ENCODE assay signal across 21 cellular contexts in the genomic region with DNA sequence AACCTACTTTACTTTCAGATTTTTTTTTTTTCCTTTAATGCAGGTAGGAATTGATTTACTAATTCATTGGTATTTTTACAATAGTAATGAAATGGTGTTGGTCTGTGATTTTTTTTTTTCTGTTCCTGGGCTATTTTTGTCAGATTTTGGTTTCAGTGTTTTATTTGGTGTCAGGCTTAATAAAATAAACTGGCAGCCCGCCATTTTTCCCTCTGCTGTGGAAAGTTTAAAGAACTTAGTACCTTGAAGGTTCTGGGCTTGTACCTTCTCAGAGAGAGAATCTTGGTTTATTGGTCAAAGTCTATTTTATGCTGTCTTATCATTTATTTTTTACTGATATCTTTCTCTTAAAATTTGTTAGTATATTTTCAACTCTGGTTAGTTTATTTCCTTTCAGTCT.
DNase-seq lines count a peak whose midpoint lies in the region; ATAC-seq and TF ChIP-seq lines count a peak whose summit lies in the region.
"Had no signal": no experiment of that assay in that cellular context is flagged by ENCODE, and none has a peak within 500 bp of the region (broad histone marks: within the 10 kb centered on the region; RNA-seq: fewer than 3 reads in every experiment).

No MANE protein-coding gene starts in this region.

- POLR2A ChIA-PET in activated CD4-positive, alpha-beta T cell treated with anti-CD3 and anti-CD28 coated beads for 36 hours (lab: Charles Lee): no interaction called here

- CTCF ChIA-PET in activated CD4-positive, alpha-beta T cell treated with anti-CD3 and anti-CD28 coated beads for 36 hours (lab: Charles Lee): no interaction called here

- no peaks in the 10 kb centered on the region for H3K79me2 ChIP-seq in KMS-11 (ENCODE audit: insufficient read depth, low read depth)
- H3K79me2 ChIP-seq in mesendoderm (ENCODE audit: control insufficient read depth, insufficient read depth, low read length): no peaks in the 10 kb centered on the region

- H3K56ac ChIP-seq in mesendoderm (ENCODE audit: low read length): no peak overlapping the region

- no peak for ATAC-seq in body of pancreas
- no peak for ATAC-seq in activated CD4-positive, alpha-beta T cell treated with anti-CD3 and anti-CD28 coated beads for 36 hours
- ATAC-seq: GM12878 had no signal

- TF ChIP-seq CTCF in KMS-11 (conservative IDR thresholded peaks at IDR 0.05; ENCODE audit: low read depth, low read length) (no peak), body of pancreas (IDR thresholded peaks at IDR 0.05) (no peak), neural crest cell (conservative IDR thresholded peaks at IDR 0.05) (no peak)

- H3K4me1 Mint-ChIP-seq in neural crest cell: no peaks in the 10 kb centered on the region
- peaks cover 2% of the 10 kb centered on the region for H3K4me1 Mint-ChIP-seq in activated CD4-positive, alpha-beta T cell treated with anti-CD3 and anti-CD28 coated beads for 36 hours
- H3K4me1 Mint-ChIP-seq: H9 had no signal

- no peak overlapping the region for H2BK120ac ChIP-seq in mesendoderm (ENCODE audit: low read depth, low read length)

- no peaks in the 10 kb centered on the region for H3K9me3 Mint-ChIP-seq in neural crest cell
- H3K9me3 Mint-ChIP-seq in activated CD4-positive, alpha-beta T cell treated with anti-CD3 and anti-CD28 coated beads for 36 hours (ENCODE audit: low read depth): no peaks in the 10 kb centered on the region
- H3K9me3 Mint-ChIP-seq: CD8-positive, alpha-beta memory T cell; H9 had no signal

- H3K27me3 Mint-ChIP-seq in neural crest cell (ENCODE audit: low read depth): no peaks in the 10 kb centered on the region
- no peaks in the 10 kb centered on the region for H3K27me3 Mint-ChIP-seq in activated CD4-positive, alpha-beta T cell treated with anti-CD3 and anti-CD28 coated beads for 36 hours
- H3K27me3 Mint-ChIP-seq: CD4-positive, CD25-positive, alpha-beta regulatory T cell; CD8-positive, alpha-beta memory T cell had no signal

- no peak overlapping the region for H2BK5ac ChIP-seq in mesendoderm (ENCODE audit: low read length)

- H3K4me3 ChIP-seq in KMS-11 (IDR thresholded peaks at IDR 0.05; ENCODE audit: insufficient read depth, low read depth, low read length) (no peak overlapping the region), body of pancreas (no peak overlapping the region), mesendoderm (ENCODE audit: low read length) (no peak overlapping the region)
- H3K4me3 ChIP-seq: GM12878 had no signal

- H3K27ac Mint-ChIP-seq in neural crest cell (ENCODE audit: unreplicated experiment): peak overlapping the region; percentile 43
- no peak overlapping the region for H3K27ac Mint-ChIP-seq in activated CD4-positive, alpha-beta T cell treated with anti-CD3 and anti-CD28 coated beads for 36 hours
- H3K27ac Mint-ChIP-seq: CD4-positive, CD25-positive, alpha-beta regulatory T cell; CD8-positive, alpha-beta memory T cell; H9 had no signal

- H3K9ac ChIP-seq in KMS-11: no peak overlapping the region
- no peak overlapping the region for H3K9ac ChIP-seq in mesendoderm (ENCODE audit: low read length)

- no peak overlapping the region for H3K4ac ChIP-seq in mesendoderm (ENCODE audit: low read depth, low read length)

- no peak overlapping the region for H3K23ac ChIP-seq in mesendoderm (ENCODE audit: low read length)

- 42 to 52% methylated on average over 1 of the region's 1 CpG for WGBS in body of pancreas, 2 donors
- WGBS in mesendoderm (ENCODE audit: extremely low coverage, insufficient coverage, low lambda C conversion rate): no CpG with 5 or more reads among the region's 1 CpG

- DNase-seq in body of pancreas (peak in 3 of 4 donors; percentile 8 to 47 (median 18)), neural crest cell (ENCODE audit: low read depth, low spot score) (no peak), NCI-H510A (lab: John Stamatoyannopoulos, UW) (no peak), mesendoderm (no peak)
- DNase-seq in activated CD4-positive, alpha-beta T cell treated with anti-CD3 and anti-CD28 coated beads for 36 hours: no peak
- DNase-seq in effector CD8-positive, alpha-beta T cell (lab: John Stamatoyannopoulos, UW): no peak
- DNase-seq: ACHN; BE2C; C1 segment of cervical spinal cord; CD4-positive, CD25-positive, alpha-beta regulatory T cell; CD8-positive, alpha-beta memory T cell; COR-L47; DMS 273 treated with DMSO at 0.1 percent for 48 hours; DMS53; DND-41; EL; GOT3; H9; IMR-90 had no signal

- intact Hi-C loops in body of pancreas (cut with DNase I): no loop called here
- intact Hi-C loops in activated CD4-positive, alpha-beta T cell treated with anti-CD3 and anti-CD28 coated beads for 36 hours (cut with DNase I, micrococcal nuclease): no loop called here

- H3K27ac ChIP-seq in KMS-11 (no peak overlapping the region), body of pancreas (no peak overlapping the region), mesendoderm (ENCODE audit: low read depth, low read length) (no peak overlapping the region)

- no peak overlapping the region for H2BK15ac ChIP-seq in mesendoderm (replicated peaks; ENCODE audit: low read depth)

- H3K36me3 Mint-ChIP-seq in neural crest cell (ENCODE audit: low read depth): peaks cover 16% of the 10 kb centered on the region
- peaks cover 21% of the 10 kb centered on the region for H3K36me3 Mint-ChIP-seq in activated CD4-positive, alpha-beta T cell treated with anti-CD3 and anti-CD28 coated beads for 36 hours (ENCODE audit: low read depth)

- no peak overlapping the region for H4K5ac ChIP-seq in mesendoderm (ENCODE audit: low read length)

- no peaks in the 10 kb centered on the region for H3K79me1 ChIP-seq in mesendoderm (ENCODE audit: low read length)

- H3K36me3 ChIP-seq in KMS-11 (ENCODE audit: insufficient read depth): no peaks in the 10 kb centered on the region
- no peaks in the 10 kb centered on the region for H3K36me3 ChIP-seq in body of pancreas (replicated peaks in 1 of 2; ENCODE audit: insufficient read depth in 1 of 2, low read depth in 2 of 2)
- no peaks in the 10 kb centered on the region for H3K36me3 ChIP-seq in mesendoderm (ENCODE audit: control insufficient read depth, insufficient read depth, low read length)

- no peak overlapping the region for H4K8ac ChIP-seq in mesendoderm (ENCODE audit: low read depth, low read length)

- no peaks in the 10 kb centered on the region for H3K9me3 ChIP-seq in body of pancreas
- H3K9me3 ChIP-seq: BE2C had no signal

- no peaks in the 10 kb centered on the region for H4K20me1 ChIP-seq in KMS-11 (ENCODE audit: insufficient read depth)

- no peak overlapping the region for H2AK5ac ChIP-seq in mesendoderm (ENCODE audit: low read length)

- H3K27me3 ChIP-seq in KMS-11 (ENCODE audit: insufficient read depth, low read depth): no peaks in the 10 kb centered on the region
- no peaks in the 10 kb centered on the region for H3K27me3 ChIP-seq in body of pancreas
- H3K27me3 ChIP-seq in mesendoderm (ENCODE audit: insufficient read depth, low read length, poor library complexity): no peaks in the 10 kb centered on the region
- H3K27me3 ChIP-seq: BE2C had no signal

- H3K4me2 ChIP-seq in KMS-11 (peak overlapping the region; percentile 48), mesendoderm (ENCODE audit: low read length) (no peak overlapping the region)

- peaks cover 34% of the 10 kb centered on the region for H3K4me1 ChIP-seq in KMS-11 (ENCODE audit: low read depth, poor library complexity, severe bottlenecking)
- peaks cover 7% of the 10 kb centered on the region for H3K4me1 ChIP-seq in body of pancreas
- H3K4me1 ChIP-seq in mesendoderm (ENCODE audit: control insufficient read depth, low read depth, low read length): no peaks in the 10 kb centered on the region
- H3K4me1 ChIP-seq: BE2C had no signal

- H3K18ac ChIP-seq in mesendoderm (ENCODE audit: low read length): no peak overlapping the region

- no peak overlapping the region for H2AFZ ChIP-seq in KMS-11 (ENCODE audit: low read depth)

- TF ChIP-seq POLR2A in body of pancreas (IDR thresholded peaks at IDR 0.05): no peak

- H3K4me3 Mint-ChIP-seq in neural crest cell: no peak overlapping the region
- H3K4me3 Mint-ChIP-seq in activated CD4-positive, alpha-beta T cell treated with anti-CD3 and anti-CD28 coated beads for 36 hours: no peak overlapping the region
- H3K4me3 Mint-ChIP-seq: CD4-positive, CD25-positive, alpha-beta regulatory T cell; CD8-positive, alpha-beta memory T cell; H9 had no signal

Comparison
In these comparisons a context has a peak if more than half of its experiments do, and no peak if none do; other contexts are left out.
1. DNase-seq: peak in body of pancreas (3 of 4); none in neural crest cell (single experiment), activated CD4-positive, alpha-beta T cell treated with anti-CD3 and anti-CD28 coated beads for 36 hours (single experiment), NCI-H510A (single experiment), effector CD8-positive, alpha-beta T cell (single experiment) and mesendoderm (single experiment).